ENCODE assay signal across 16 cellular contexts in the genomic region with DNA sequence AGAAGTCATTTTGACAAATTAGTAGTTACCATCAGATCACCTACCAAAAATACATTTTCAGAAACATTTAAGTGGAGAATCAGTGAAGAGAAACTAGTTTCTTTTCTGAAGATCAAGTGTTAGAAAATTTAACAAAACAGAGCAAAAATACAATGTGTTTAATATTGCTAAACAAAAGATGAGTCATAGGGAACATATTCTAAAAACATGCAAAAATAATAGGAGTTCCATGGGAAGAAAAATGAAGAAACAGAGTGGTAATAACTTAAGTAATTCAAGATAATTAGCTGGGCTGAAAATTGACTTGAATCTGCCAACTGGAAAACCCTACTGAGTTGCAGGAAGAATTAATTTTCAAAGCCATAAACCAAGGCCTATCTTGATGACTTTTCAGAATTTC.
"Had no signal": no experiment of that assay in that cellular context is flagged by ENCODE, and none has a peak within 500 bp of the region (broad histone marks: within the 10 kb centered on the region; RNA-seq: fewer than 3 reads in every experiment).

No MANE protein-coding gene starts in this region.

- H3K4me1 Mint-ChIP-seq: activated B cell treated with CpG ODN at 0.5 μM for 24 hours; activated naive CD8-positive, alpha-beta T cell treated with anti-CD3 and anti-CD28 coated beads for 36 hours; naive B cell had no signal

- H3K4me3 ChIP-seq: gastrocnemius medialis, heart right ventricle, sigmoid colon, stomach had no signal

- H3K27me3 ChIP-seq: brain microvascular endothelial cell, gastrocnemius medialis, heart right ventricle, sigmoid colon, stomach had no signal

- ATAC-seq: gastrocnemius medialis, heart right ventricle had no signal

- H3K9me3 Mint-ChIP-seq: activated naive CD8-positive, alpha-beta T cell treated with anti-CD3 and anti-CD28 coated beads for 36 hours; activated T-helper 1 cell treated with anti-CD3 and anti-CD28 coated beads, Interleukin-12 subunit alpha, Interleukin-12 subunit beta, Interleukin-2, Interleukin-4 antibody, amounts not matched to agents 30 ng/mL and 10 ng/mL and 1 ng/mL, durations not matched to agents 14 hours and 24 hours and 36 hours had no signal

- H3K9me3 ChIP-seq: gastrocnemius medialis, sigmoid colon had no signal

- DNase-seq: activated B cell treated with CpG ODN at 0.5 μM for 24 hours; activated CD4-positive, alpha-beta T cell treated with anti-CD3 and anti-CD28 coated beads for 48 hours; activated CD8-positive, alpha-beta memory T cell treated with anti-CD3 and anti-CD28 coated beads for 24 hours; activated naive CD8-positive, alpha-beta T cell treated with anti-CD3 and anti-CD28 coated beads for 36 hours; anterior cingulate cortex; brain microvascular endothelial cell; gastrocnemius medialis; heart right ventricle; islet precursor cell; naive B cell; sigmoid colon; stimulated activated CD4-positive, alpha-beta T cell treated with anti-CD3 and anti-CD28 coated beads, Interleukin-2, amount 100 ng/mL, for 24 hours; stomach; SW 1271 had no signal

- H3K36me3 ChIP-seq: brain microvascular endothelial cell, gastrocnemius medialis, heart right ventricle, sigmoid colon, stomach had no signal

- H3K9ac ChIP-seq: parathyroid adenoma had no signal

- H3K4me1 ChIP-seq: gastrocnemius medialis, heart right ventricle, parathyroid adenoma, sigmoid colon, stomach had no signal

- H3K27me3 Mint-ChIP-seq: activated B cell treated with CpG ODN at 0.5 μM for 24 hours; activated naive CD8-positive, alpha-beta T cell treated with anti-CD3 and anti-CD28 coated beads for 36 hours; naive B cell had no signal

- H3K27ac Mint-ChIP-seq: activated B cell treated with CpG ODN at 0.5 μM for 24 hours; activated naive CD8-positive, alpha-beta T cell treated with anti-CD3 and anti-CD28 coated beads for 36 hours; activated T-helper 1 cell treated with anti-CD3 and anti-CD28 coated beads, Interleukin-12 subunit alpha, Interleukin-12 subunit beta, Interleukin-2, Interleukin-4 antibody, amounts not matched to agents 30 ng/mL and 10 ng/mL and 1 ng/mL, durations not matched to agents 14 hours and 24 hours and 36 hours; naive B cell had no signal

- H3K27ac ChIP-seq: brain microvascular endothelial cell, gastrocnemius medialis, heart right ventricle, parathyroid adenoma, sigmoid colon, stomach had no signal

- H3K4me3 Mint-ChIP-seq: activated B cell treated with CpG ODN at 0.5 μM for 24 hours; activated naive CD8-positive, alpha-beta T cell treated with anti-CD3 and anti-CD28 coated beads for 36 hours; activated T-helper 1 cell treated with anti-CD3 and anti-CD28 coated beads, Interleukin-12 subunit alpha, Interleukin-12 subunit beta, Interleukin-2, Interleukin-4 antibody, amounts not matched to agents 30 ng/mL and 10 ng/mL and 1 ng/mL, durations not matched to agents 14 hours and 24 hours and 36 hours; naive B cell had no signal

- H3K36me3 Mint-ChIP-seq: activated naive CD8-positive, alpha-beta T cell treated with anti-CD3 and anti-CD28 coated beads for 36 hours had no signal

- H2AFZ ChIP-seq: parathyroid adenoma had no signal
